20 cellular contexts compared by ENCODE assay signal in genomic region chr22:17804331-17805080, GRCh38.
"Had no signal": no experiment of that assay in that cellular context is flagged by ENCODE, and none has a peak within 500 bp of the region (broad histone marks: within the 10 kb centered on the region; RNA-seq: fewer than 3 reads in every experiment).

No MANE protein-coding gene starts in this region.

- H3K4me1 Mint-ChIP-seq: central memory CD8-positive, alpha-beta T cell; immature natural killer cell had no signal

- ATAC-seq: activated CD8-positive, alpha-beta T cell treated with anti-CD3 and anti-CD28 coated beads, Interleukin-2, amount 10 ng/mL, durations not matched to agents 7 days and 5 days; body of pancreas; left colon; lower lobe of right lung; naive thymus-derived CD4-positive, alpha-beta T cell; stimulated activated effector memory CD8-positive, alpha-beta T cell treated with anti-CD3 and anti-CD28 coated beads, Interleukin-12 subunit alpha, Interleukin-12 subunit beta, amount 100 ng/mL, for 72 hours had no signal

- H3K4me1 ChIP-seq: body of pancreas, suprapubic skin had no signal

- DNase-seq: activated CD4-positive, alpha-beta T cell treated with anti-CD3 and anti-CD28 coated beads for 48 hours; activated CD8-positive, alpha-beta memory T cell treated with anti-CD3 and anti-CD28 coated beads, Interleukin-2, amount 50 U/mL, for 4 hours; activated CD8-positive, alpha-beta T cell treated with anti-CD3 and anti-CD28 coated beads, Interleukin-2, amount 10 ng/mL, durations not matched to agents 7 days and 5 days; activated gamma-delta T cell treated with Interleukin-2 at 50 U/mL for 16 hours; amniotic stem cell; body of pancreas; effector CD4-positive, alpha-beta T cell; foreskin melanocyte; immature natural killer cell; left colon; lower lobe of right lung; naive thymus-derived CD4-positive, alpha-beta T cell; nucleus accumbens; posterior cingulate gyrus had no signal

- H3K27me3 ChIP-seq: body of pancreas, suprapubic skin had no signal

- H3K9me3 Mint-ChIP-seq: central memory CD8-positive, alpha-beta T cell; immature natural killer cell; naive thymus-derived CD4-positive, alpha-beta T cell; stimulated activated effector memory CD8-positive, alpha-beta T cell treated with anti-CD3 and anti-CD28 coated beads, Interleukin-12 subunit alpha, Interleukin-12 subunit beta, amount 100 ng/mL, for 72 hours; type B pancreatic cell had no signal

- H3K27ac Mint-ChIP-seq: activated CD8-positive, alpha-beta T cell treated with anti-CD3 and anti-CD28 coated beads, Interleukin-2, amount 10 ng/mL, durations not matched to agents 7 days and 5 days; activated naive CD8-positive, alpha-beta T cell; naive thymus-derived CD4-positive, alpha-beta T cell; stimulated activated effector memory CD8-positive, alpha-beta T cell treated with anti-CD3 and anti-CD28 coated beads, Interleukin-12 subunit alpha, Interleukin-12 subunit beta, amount 100 ng/mL, for 72 hours; type B pancreatic cell had no signal

- H3K9me3 ChIP-seq: body of pancreas, lower lobe of right lung, suprapubic skin had no signal

- H3K4me3 Mint-ChIP-seq: activated CD8-positive, alpha-beta T cell treated with anti-CD3 and anti-CD28 coated beads, Interleukin-2, amount 10 ng/mL, durations not matched to agents 7 days and 5 days; activated naive CD8-positive, alpha-beta T cell; central memory CD8-positive, alpha-beta T cell; immature natural killer cell; naive thymus-derived CD4-positive, alpha-beta T cell; stimulated activated effector memory CD8-positive, alpha-beta T cell treated with anti-CD3 and anti-CD28 coated beads, Interleukin-12 subunit alpha, Interleukin-12 subunit beta, amount 100 ng/mL, for 72 hours; type B pancreatic cell had no signal

- H3K27ac ChIP-seq: body of pancreas, coronary artery, lower lobe of right lung, suprapubic skin had no signal

- H3K27me3 Mint-ChIP-seq: activated naive CD8-positive, alpha-beta T cell; central memory CD8-positive, alpha-beta T cell; naive thymus-derived CD4-positive, alpha-beta T cell; type B pancreatic cell had no signal

- H3K4me3 ChIP-seq: body of pancreas, coronary artery, lower lobe of right lung, suprapubic skin had no signal
